In genomic region chr17:51572115-51572514, GRCh38 we compare ENCODE assay signal across 23 cellular contexts.
"Had no signal": no experiment of that assay in that cellular context is flagged by ENCODE, and none has a peak within 500 bp of the region (broad histone marks: within the 10 kb centered on the region; RNA-seq: fewer than 3 reads in every experiment).

No MANE protein-coding gene starts in this region.

- H2AFZ ChIP-seq: hepatocyte had no signal

- H3K4me2 ChIP-seq: hepatocyte had no signal

- ATAC-seq: heart right ventricle; left colon; left lung; lower lobe of right lung; mucosa of descending colon; naive thymus-derived CD4-positive, alpha-beta T cell; natural killer cell treated with Interleukin-12 subunit alpha and Interleukin-12 subunit beta and Interleukin-15 and Interleukin-18, amount 100 ng/mL, for 72 hours; right cardiac atrium; stimulated activated effector memory CD8-positive, alpha-beta T cell treated with anti-CD3 and anti-CD28 coated beads, Interleukin-12 subunit alpha, Interleukin-12 subunit beta, amount 100 ng/mL, for 72 hours; stimulated activated naive CD8-positive, alpha-beta T cell treated with anti-CD3 and anti-CD28 coated beads, Interleukin-15, amount 100 ng/mL, for 72 hours had no signal

- DNase-seq: heart right ventricle; kidney glomerular epithelial cell; left colon; left lung; lower lobe of right lung; midbrain; mucosa of descending colon; naive thymus-derived CD4-positive, alpha-beta T cell; ovary; retina; right cardiac atrium; sigmoid colon; small intestine; spleen; stimulated activated CD4-positive, alpha-beta T cell treated with anti-CD3 and anti-CD28 coated beads, Interleukin-4, amount 100 ng/mL, for 24 hours; stimulated activated naive CD4-positive, alpha-beta T cell treated with Interleukin-2 at 50 U/mL for 16 hours; stimulated activated naive CD8-positive, alpha-beta T cell treated with anti-CD3 and anti-CD28 coated beads, Interleukin-15, amount 100 ng/mL, for 72 hours; testis; thyroid gland; uterus had no signal

- H3K36me3 ChIP-seq: heart right ventricle, left lung, lower lobe of right lung, ovary, sigmoid colon, spleen, thyroid gland, uterus had no signal

- H3K27ac ChIP-seq: heart right ventricle, hepatocyte, left lung, lower lobe of right lung, ovary, sigmoid colon, spleen, testis, thyroid gland, uterus had no signal

- H3K79me2 ChIP-seq: hepatocyte had no signal

- H3K27me3 ChIP-seq: hepatocyte, ovary, sigmoid colon, testis, thyroid gland, uterus had no signal

- H3K4me1 ChIP-seq: heart right ventricle, left lung, lower lobe of right lung, sigmoid colon, spleen, testis, thyroid gland, uterus had no signal

- H3K4me3 ChIP-seq: heart right ventricle, hepatocyte, left lung, lower lobe of right lung, mucosa of descending colon, ovary, sigmoid colon, spleen, testis, thyroid gland, uterus had no signal

- H3K9me3 ChIP-seq: left lung, lower lobe of right lung, mucosa of descending colon, ovary, sigmoid colon, testis, thyroid gland, uterus had no signal
